Comparison of ENCODE assay signal across 1 cellular context in genomic region chr6:57177545-57178225, GRCh38.
TF ChIP-seq lines count a peak whose summit lies in the region.

No MANE protein-coding gene starts in this region.

TF ChIP-seq in IMR-90, 13 proteins besides CTCF, POLR2A, EP300 and RAD21 (continued from another document):
- TF ChIP-seq SMC3 (IDR thresholded peaks at IDR 0.05; ENCODE audit: low read depth, low read length), result no peak
